In the genomic region with DNA sequence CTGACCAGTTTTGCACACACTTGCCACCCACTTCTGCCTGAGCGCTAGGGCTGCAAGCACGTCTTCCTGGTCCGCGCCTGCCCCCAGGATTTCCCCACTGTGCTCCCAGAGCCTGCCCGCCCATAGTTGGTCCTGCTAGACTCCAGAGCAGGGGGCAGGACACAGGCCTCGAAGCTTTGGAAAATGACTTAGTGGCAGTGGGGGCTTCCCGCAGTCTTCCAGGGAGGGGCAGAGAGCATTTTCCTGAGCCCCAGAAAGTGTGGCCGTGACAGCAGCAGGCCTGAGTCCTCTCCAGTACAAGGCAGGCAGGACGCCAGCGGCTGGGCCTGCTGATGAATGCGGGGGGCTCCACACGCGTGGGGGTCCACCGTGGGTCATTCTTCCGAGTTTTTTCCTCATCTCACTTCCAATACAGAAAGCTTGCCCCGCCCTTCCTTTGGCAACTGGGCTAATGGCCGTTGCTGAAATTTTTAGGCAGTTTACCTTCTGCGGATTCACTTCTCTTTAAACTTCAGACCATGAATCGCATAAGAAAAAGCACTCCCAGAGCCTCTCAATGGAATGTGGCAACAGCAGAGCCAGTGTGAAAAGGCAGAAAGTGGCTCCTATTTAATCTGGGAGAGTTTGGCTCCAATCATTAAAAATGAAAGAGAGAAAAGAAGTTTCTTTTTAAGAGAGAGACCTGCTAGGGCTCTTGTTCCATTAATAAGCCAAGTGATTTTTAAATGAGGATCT, we compare ENCODE assay signal across 12 cellular contexts.
A peak's percentile ranks its signal among the peaks of the same experiment; 100 is the strongest.
DNase-seq lines count a peak whose midpoint lies in the region; ATAC-seq and TF ChIP-seq lines count a peak whose summit lies in the region.
"Had no signal": no experiment of that assay in that cellular context is flagged by ENCODE, and none has a peak within 500 bp of the region (broad histone marks: within the 10 kb centered on the region; RNA-seq: fewer than 3 reads in every experiment).

No MANE protein-coding gene starts in this region.

- no peaks in the 10 kb centered on the region for H3K9me3 ChIP-seq in HUES64 (ENCODE audit: insufficient read depth, low read depth, low read length)

- peak overlapping the region; percentile 31 to 87 (median 73) for H3K27ac Mint-ChIP-seq in brain
- H3K27ac Mint-ChIP-seq: CD4-positive, CD25-positive, alpha-beta regulatory T cell had no signal

- H3K4me3 Mint-ChIP-seq in brain, result peak overlapping the region in 1 of 5 experiments; percentile 59
- H3K4me3 Mint-ChIP-seq: CD4-positive, CD25-positive, alpha-beta regulatory T cell had no signal

- TF ChIP-seq CTCF in brain (conservative IDR thresholded peaks at IDR 0.05), result no peak
- TF ChIP-seq CTCF in GM13977 (IDR thresholded peaks at IDR 0.05; ENCODE audit: extremely low read depth, insufficient read depth, missing control alignments), result no peak

- H3K4me1 Mint-ChIP-seq in brain, result peaks cover 66% of the 10 kb centered on the region
- H3K4me1 Mint-ChIP-seq: CD4-positive, CD25-positive, alpha-beta regulatory T cell had no signal

- in situ Hi-C loops in GM13977 (cut with MboI; ENCODE audit: low pct_unique_long_range_greater_than_20kb, low sequenced_read_pairs, unreplicated experiment), result no loop called here

- H3K27ac ChIP-seq in HUES64 (ENCODE audit: low read depth, low read length), result peak overlapping the region; percentile 46; the same call in 1 of the 2 replicates
- H3K27ac ChIP-seq: 22Rv1 had no signal

- DNase-seq in Right ventricle myocardium superior, result peak; percentile 2
- no peak for DNase-seq in Right ventricle myocardium inferior (ENCODE audit: missing footprints)
- DNase-seq in GM13977 (ENCODE audit: low spot score), result no peak
- no peak for DNase-seq in OCI-M2 (lab: John Stamatoyannopoulos, UW; ENCODE audit: unreplicated experiment)
- no peak for DNase-seq in NCI-H2107 treated with DMSO at 0.1 percent for 48 hours (lab: John Stamatoyannopoulos, UW; ENCODE audit: unreplicated experiment)
- DNase-seq: CD4-positive, CD25-positive, alpha-beta regulatory T cell; DMS 273 treated with DMSO at 0.1 percent for 48 hours; H9 had no signal

- no peaks in the 10 kb centered on the region for H3K27me3 ChIP-seq in HUES64 (ENCODE audit: insufficient read depth, low read length)

- WGBS in HUES64, result 69% methylated on average over 19 of the region's 19 CpGs

- ATAC-seq in Right ventricle myocardium superior (ENCODE audit: poor library complexity) (no peak), Right ventricle myocardium inferior (no peak), GM21786 (IDR thresholded peaks at IDR 0.05; ENCODE audit: unreplicated experiment) (no peak)

- peaks cover 3% of the 10 kb centered on the region for H3K27me3 Mint-ChIP-seq in brain
- H3K27me3 Mint-ChIP-seq: CD4-positive, CD25-positive, alpha-beta regulatory T cell had no signal

- no peaks in the 10 kb centered on the region for H3K36me3 ChIP-seq in HUES64 (ENCODE audit: insufficient read depth, low read length)

- H3K9ac ChIP-seq in HUES64 (ENCODE audit: low read depth, low read length), result peak overlapping the region; percentile 24; the same call in 1 of the 2 replicates

- H3K4me3 ChIP-seq in HUES64 (ENCODE audit: low read length), result no peak overlapping the region

- peaks cover 17% of the 10 kb centered on the region for H3K4me1 ChIP-seq in HUES64 (ENCODE audit: insufficient read depth, low read length)

- no peaks in the 10 kb centered on the region for H3K36me3 Mint-ChIP-seq in brain
- H3K36me3 Mint-ChIP-seq: CD4-positive, CD25-positive, alpha-beta regulatory T cell had no signal

- H3K9me3 Mint-ChIP-seq in brain, result peaks cover 0 to 5% (median 0%) of the 10 kb centered on the region in 5 experiments
- H3K9me3 Mint-ChIP-seq: H9 had no signal

- intact Hi-C loops in Right ventricle myocardium superior (cut with DNase I), result no loop called here
- intact Hi-C loops in Right ventricle myocardium inferior (cut with DNase I), result no loop called here
